1 cellular context compared by ENCODE assay signal in the genomic region with DNA sequence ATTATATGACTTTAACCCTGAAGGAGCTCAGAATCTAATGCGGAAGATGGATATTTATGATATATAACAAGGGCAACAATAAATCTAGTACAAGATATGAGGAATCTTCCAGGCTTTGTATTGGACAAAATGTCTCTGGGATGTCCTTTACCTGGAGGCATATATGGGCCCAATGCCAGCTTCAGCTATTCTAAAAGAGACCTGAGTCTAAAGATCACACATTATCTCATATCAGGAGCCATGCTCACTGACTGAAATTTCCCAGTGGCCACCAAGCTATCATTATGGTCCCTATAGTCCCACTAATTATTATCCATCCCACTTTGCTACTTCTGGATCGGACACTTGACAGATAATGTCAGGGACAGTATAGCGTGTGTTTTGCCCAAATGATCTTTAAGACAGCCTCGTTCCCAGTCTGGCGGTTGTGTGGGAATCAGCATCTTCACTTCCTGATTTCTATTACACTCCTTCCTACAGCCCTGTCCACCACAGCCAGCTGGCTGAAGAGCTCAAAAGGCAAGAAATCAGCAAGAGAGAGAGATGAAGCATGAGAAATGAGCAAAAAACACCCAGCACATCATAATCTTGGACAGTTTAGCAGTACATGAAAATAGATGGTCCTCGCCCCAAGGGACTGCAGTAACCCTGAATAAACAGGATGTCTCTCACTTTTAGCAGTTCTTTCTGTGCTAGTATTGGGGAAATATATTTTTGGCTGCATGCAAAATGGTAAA.
TF ChIP-seq lines count a peak whose summit lies in the region.

No MANE protein-coding gene starts in this region.

TF ChIP-seq in HepG2, 621 proteins besides CTCF, POLR2A, EP300 and RAD21:
- no peak for TF ChIP-seq ZNF878 (CRISPR knock-in tag; IDR thresholded peaks at IDR 0.05)
- TF ChIP-seq, protein P1, sequence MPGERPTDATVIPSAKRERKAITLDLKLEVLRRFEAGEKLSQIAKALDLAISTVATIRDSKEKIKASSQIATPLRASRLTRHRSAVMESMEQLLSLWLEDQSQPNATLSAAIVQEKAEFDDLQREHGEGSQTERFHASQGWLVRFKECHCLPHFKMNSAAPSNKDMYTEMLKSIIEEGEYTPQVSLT (CRISPR knock-in tag; IDR thresholded peaks at IDR 0.05; ENCODE audit: borderline replicate concordance, low read depth) = no peak
- TF ChIP-seq, protein P2, sequence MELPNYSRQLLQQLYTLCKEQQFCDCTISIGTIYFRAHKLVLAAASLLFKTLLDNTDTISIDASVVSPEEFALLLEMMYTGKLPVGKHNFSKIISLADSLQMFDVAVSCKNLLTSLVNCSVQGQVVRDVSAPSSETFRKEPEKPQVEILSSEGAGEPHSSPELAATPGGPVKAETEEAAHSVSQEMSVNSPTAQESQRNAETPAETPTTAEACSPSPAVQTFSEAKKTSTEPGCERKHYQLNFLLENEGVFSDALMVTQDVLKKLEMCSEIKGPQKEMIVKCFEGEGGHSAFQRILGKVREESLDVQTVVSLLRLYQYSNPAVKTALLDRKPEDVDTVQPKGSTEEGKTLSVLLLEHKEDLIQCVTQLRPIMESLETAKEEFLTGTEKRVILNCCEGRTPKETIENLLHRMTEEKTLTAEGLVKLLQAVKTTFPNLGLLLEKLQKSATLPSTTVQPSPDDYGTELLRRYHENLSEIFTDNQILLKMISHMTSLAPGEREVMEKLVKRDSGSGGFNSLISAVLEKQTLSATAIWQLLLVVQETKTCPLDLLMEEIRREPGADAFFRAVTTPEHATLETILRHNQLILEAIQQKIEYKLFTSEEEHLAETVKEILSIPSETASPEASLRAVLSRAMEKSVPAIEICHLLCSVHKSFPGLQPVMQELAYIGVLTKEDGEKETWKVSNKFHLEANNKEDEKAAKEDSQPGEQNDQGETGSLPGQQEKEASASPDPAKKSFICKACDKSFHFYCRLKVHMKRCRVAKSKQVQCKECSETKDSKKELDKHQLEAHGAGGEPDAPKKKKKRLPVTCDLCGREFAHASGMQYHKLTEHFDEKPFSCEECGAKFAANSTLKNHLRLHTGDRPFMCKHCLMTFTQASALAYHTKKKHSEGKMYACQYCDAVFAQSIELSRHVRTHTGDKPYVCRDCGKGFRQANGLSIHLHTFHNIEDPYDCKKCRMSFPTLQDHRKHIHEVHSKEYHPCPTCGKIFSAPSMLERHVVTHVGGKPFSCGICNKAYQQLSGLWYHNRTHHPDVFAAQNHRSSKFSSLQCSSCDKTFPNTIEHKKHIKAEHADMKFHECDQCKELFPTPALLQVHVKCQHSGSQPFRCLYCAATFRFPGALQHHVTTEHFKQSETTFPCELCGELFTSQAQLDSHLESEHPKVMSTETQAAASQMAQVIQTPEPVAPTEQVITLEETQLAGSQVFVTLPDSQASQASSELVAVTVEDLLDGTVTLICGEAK (IDR thresholded peaks at IDR 0.05) = no peak
- TF ChIP-seq, protein P2 (CRISPR knock-in tag; IDR thresholded peaks at IDR 0.05) = no peak
- TF ChIP-seq ZNF709 (CRISPR knock-in tag; IDR thresholded peaks at IDR 0.05) = no peak
- TF ChIP-seq, protein P3, sequence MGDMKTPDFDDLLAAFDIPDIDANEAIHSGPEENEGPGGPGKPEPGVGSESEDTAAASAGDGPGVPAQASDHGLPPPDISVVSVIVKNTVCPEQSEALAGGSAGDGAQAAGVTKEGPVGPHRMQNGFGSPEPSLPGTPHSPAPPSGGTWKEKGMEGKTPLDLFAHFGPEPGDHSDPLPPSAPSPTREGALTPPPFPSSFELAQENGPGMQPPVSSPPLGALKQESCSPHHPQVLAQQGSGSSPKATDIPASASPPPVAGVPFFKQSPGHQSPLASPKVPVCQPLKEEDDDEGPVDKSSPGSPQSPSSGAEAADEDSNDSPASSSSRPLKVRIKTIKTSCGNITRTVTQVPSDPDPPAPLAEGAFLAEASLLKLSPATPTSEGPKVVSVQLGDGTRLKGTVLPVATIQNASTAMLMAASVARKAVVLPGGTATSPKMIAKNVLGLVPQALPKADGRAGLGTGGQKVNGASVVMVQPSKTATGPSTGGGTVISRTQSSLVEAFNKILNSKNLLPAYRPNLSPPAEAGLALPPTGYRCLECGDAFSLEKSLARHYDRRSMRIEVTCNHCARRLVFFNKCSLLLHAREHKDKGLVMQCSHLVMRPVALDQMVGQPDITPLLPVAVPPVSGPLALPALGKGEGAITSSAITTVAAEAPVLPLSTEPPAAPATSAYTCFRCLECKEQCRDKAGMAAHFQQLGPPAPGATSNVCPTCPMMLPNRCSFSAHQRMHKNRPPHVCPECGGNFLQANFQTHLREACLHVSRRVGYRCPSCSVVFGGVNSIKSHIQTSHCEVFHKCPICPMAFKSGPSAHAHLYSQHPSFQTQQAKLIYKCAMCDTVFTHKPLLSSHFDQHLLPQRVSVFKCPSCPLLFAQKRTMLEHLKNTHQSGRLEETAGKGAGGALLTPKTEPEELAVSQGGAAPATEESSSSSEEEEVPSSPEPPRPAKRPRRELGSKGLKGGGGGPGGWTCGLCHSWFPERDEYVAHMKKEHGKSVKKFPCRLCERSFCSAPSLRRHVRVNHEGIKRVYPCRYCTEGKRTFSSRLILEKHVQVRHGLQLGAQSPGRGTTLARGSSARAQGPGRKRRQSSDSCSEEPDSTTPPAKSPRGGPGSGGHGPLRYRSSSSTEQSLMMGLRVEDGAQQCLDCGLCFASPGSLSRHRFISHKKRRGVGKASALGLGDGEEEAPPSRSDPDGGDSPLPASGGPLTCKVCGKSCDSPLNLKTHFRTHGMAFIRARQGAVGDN (CRISPR knock-in tag; IDR thresholded peaks at IDR 0.05) = no peak
- TF ChIP-seq BRD4 (CRISPR knock-in tag; IDR thresholded peaks at IDR 0.05) = no peak
- no peak for TF ChIP-seq ZNF558 (CRISPR knock-in tag; IDR thresholded peaks at IDR 0.05; ENCODE audit: borderline replicate concordance)
- no peak for TF ChIP-seq ZNF724P (CRISPR knock-in tag; IDR thresholded peaks at IDR 0.05; ENCODE audit: borderline replicate concordance)
- no peak for TF ChIP-seq HOXA9 (CRISPR knock-in tag; IDR thresholded peaks at IDR 0.05; ENCODE audit: borderline replicate concordance)
- no peak for TF ChIP-seq MEIS2 (CRISPR knock-in tag; IDR thresholded peaks at IDR 0.05)
- no peak for TF ChIP-seq PHF21A (CRISPR knock-in tag; IDR thresholded peaks at IDR 0.05)
- TF ChIP-seq NCOA1 (CRISPR knock-in tag; IDR thresholded peaks at IDR 0.05) = no peak
- TF ChIP-seq NFYC (CRISPR knock-in tag; IDR thresholded peaks at IDR 0.05) = no peak
- TF ChIP-seq, protein P4, sequence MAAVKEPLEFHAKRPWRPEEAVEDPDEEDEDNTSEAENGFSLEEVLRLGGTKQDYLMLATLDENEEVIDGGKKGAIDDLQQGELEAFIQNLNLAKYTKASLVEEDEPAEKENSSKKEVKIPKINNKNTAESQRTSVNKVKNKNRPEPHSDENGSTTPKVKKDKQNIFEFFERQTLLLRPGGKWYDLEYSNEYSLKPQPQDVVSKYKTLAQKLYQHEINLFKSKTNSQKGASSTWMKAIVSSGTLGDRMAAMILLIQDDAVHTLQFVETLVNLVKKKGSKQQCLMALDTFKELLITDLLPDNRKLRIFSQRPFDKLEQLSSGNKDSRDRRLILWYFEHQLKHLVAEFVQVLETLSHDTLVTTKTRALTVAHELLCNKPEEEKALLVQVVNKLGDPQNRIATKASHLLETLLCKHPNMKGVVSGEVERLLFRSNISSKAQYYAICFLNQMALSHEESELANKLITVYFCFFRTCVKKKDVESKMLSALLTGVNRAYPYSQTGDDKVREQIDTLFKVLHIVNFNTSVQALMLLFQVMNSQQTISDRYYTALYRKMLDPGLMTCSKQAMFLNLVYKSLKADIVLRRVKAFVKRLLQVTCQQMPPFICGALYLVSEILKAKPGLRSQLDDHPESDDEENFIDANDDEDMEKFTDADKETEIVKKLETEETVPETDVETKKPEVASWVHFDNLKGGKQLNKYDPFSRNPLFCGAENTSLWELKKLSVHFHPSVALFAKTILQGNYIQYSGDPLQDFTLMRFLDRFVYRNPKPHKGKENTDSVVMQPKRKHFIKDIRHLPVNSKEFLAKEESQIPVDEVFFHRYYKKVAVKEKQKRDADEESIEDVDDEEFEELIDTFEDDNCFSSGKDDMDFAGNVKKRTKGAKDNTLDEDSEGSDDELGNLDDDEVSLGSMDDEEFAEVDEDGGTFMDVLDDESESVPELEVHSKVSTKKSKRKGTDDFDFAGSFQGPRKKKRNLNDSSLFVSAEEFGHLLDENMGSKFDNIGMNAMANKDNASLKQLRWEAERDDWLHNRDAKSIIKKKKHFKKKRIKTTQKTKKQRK (IDR thresholded peaks at IDR 0.05; ENCODE audit: low read length) = no peak
- no peak for TF ChIP-seq ZBTB1 (CRISPR knock-in tag; IDR thresholded peaks at IDR 0.05; ENCODE audit: borderline replicate concordance)
- TF ChIP-seq ZMAT3 (CRISPR knock-in tag; conservative IDR thresholded peaks at IDR 0.05) = no peak
- TF ChIP-seq CBFB (CRISPR knock-in tag; IDR thresholded peaks at IDR 0.05) = no peak
